ENCODE assay signal across 9 cellular contexts in genomic region chr11:61075891-61076290, GRCh38. TPM values are rescaled to one million over a fixed set of nuclear protein-coding genes. Genes with fewer than 3 reads are reported as not detected.
A peak's percentile ranks its signal among the peaks of the same experiment; 100 is the strongest.
DNase-seq lines count a peak whose midpoint lies in the region; ATAC-seq and TF ChIP-seq lines count a peak whose summit lies in the region.
"Had no signal": no experiment of that assay in that cellular context is flagged by ENCODE, and none has a peak within 500 bp of the region (broad histone marks: within the 10 kb centered on the region; RNA-seq: fewer than 3 reads in every experiment).

No MANE protein-coding gene starts in this region.

- intact Hi-C loops in left lung (cut with DNase I) = no loop called here

- no peak overlapping the region for H3K27ac ChIP-seq in left lung

- no peak overlapping the region for H3K4me3 ChIP-seq in AG10803 (ENCODE audit: low read length)
- no peak overlapping the region for H3K4me3 ChIP-seq in LNCaP clone FGC (ENCODE audit: low read depth, low read length)
- H3K4me3 ChIP-seq in astrocyte of the spinal cord (ENCODE audit: low read depth, low read length) = no peak overlapping the region
- no peak overlapping the region for H3K4me3 ChIP-seq in left lung

- in situ Hi-C loops in astrocyte of the spinal cord (cut with HindIII; ENCODE audit: low sequenced_read_pairs) = no loop called here

- ATAC-seq in left lung = peak; percentile 85
- ATAC-seq in HG02884 (IDR thresholded peaks at IDR 0.05; ENCODE audit: unreplicated experiment) = no peak

- H3K4me1 ChIP-seq in left lung = peaks cover 0 to 13% of the 10 kb centered on the region in 2 donors

- no peaks in the 10 kb centered on the region for H3K36me3 ChIP-seq in left lung

- no peaks in the 10 kb centered on the region for H3K27me3 ChIP-seq in left lung

- DNase-seq in AG10803 (ENCODE audit: low read depth) (peak; percentile 47), LNCaP clone FGC (ENCODE audit: low read depth) (peak; percentile 6), astrocyte of the spinal cord (ENCODE audit: low read depth, low spot score) (peak; percentile 63), left lung (peak in 1 of 2 donors; percentile 57), NCI-H2081 (lab: John Stamatoyannopoulos, UW) (no peak), epidermal melanocyte (ENCODE audit: insufficient read length, low spot score) (no peak), HK-2 (ENCODE audit: unreplicated experiment) (no peak)
- DNase-seq: DMS53 had no signal

- no peaks in the 10 kb centered on the region for H3K9me3 ChIP-seq in left lung

- no peak for TF ChIP-seq CTCF in AG10803 (conservative IDR thresholded peaks at IDR 0.05; ENCODE audit: low read length)
- TF ChIP-seq CTCF in LNCaP clone FGC (IDR thresholded peaks at IDR 0.05; ENCODE audit: control insufficient read depth, extremely low read depth, insufficient read depth) = no peak
- TF ChIP-seq CTCF in astrocyte of the spinal cord (IDR thresholded peaks at IDR 0.05; ENCODE audit: low read depth, low read length) = no peak
- TF ChIP-seq CTCF in left lung (IDR thresholded peaks at IDR 0.05) = no peak

RNA-seq across cellular contexts. Expression of gene CD5, which starts 26.4 kb away (rescaled TPM):
- total RNA-seq in left lung = 1 to 10 TPM in 1 of 2 donors, under 1 TPM in 1; 0.79 to 4.0 TPM

Comparison
In these comparisons a context has a peak if more than half of its experiments do, and no peak if none do; other contexts are left out.
1. DNase-seq: peak in AG10803 (single experiment), LNCaP clone FGC (single experiment) and astrocyte of the spinal cord (single experiment); none in NCI-H2081 (0 of 2), epidermal melanocyte (single experiment) and HK-2 (single experiment).